37 cellular contexts compared by ENCODE assay signal in the genomic region with DNA sequence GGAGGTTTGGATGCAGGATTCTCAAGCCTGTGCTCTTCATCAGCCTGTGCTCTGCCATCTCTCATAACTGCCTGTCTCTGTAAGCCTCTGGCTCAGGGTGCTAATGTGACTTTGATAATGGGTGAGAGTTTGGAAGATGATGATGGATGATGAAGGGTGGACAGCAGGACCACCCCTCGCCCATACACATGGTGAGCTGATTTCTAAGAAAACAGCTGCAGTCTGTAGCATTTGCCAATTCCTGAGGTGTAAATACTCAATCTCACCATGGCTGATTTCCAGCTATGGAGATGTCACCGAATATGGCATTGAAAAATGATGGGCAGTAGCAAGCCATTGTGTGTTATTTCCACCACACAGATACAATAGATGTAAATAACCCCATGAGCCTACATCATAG.
DNase-seq lines count a peak whose midpoint lies in the region; ATAC-seq, FAIRE-seq and TF ChIP-seq lines count a peak whose summit lies in the region.
"Had no signal": no experiment of that assay in that cellular context is flagged by ENCODE, and none has a peak within 500 bp of the region (broad histone marks: within the 10 kb centered on the region; RNA-seq: fewer than 3 reads in every experiment).

No MANE protein-coding gene starts in this region.

- no peak for ATAC-seq in activated CD8-positive, alpha-beta memory T cell treated with anti-CD3 and anti-CD28 coated beads, Interleukin-2, amount 10 ng/mL, durations not matched to agents 7 days and 5 days
- no peak for ATAC-seq in upper lobe of left lung (ENCODE audit: low FRiP score in 2 of 2)
- no peak for ATAC-seq in GM19452 (IDR thresholded peaks at IDR 0.05; ENCODE audit: unreplicated experiment)
- ATAC-seq: A549; CD8-positive, alpha-beta T cell had no signal

- POLR2A ChIA-PET in HEK293 (lab: Yijun Ruan, JAX): no interaction called here

- FAIRE-seq in HTR-8/SVneo (lab: Jason Lieb, UNC) (peak; percentile 88), urothelium cell line (lab: Jason Lieb, UNC) (peak; percentile 81)
- FAIRE-seq: A204.1, A549, D721Med had no signal

- no peak overlapping the region for H3K27ac ChIP-seq in HEK293 (ENCODE audit: extremely low read depth, low read depth, low read length)
- H3K27ac ChIP-seq in neutrophil: peak overlapping the region; percentile 29
- no peak overlapping the region for H3K27ac ChIP-seq in upper lobe of left lung
- H3K27ac ChIP-seq: 22Rv1; A549; BLaER1; BLaER1 treated with 17β-estradiol and CSF1 and Interleukin-3, amounts not matched to agents 10 nM and 100 nM; C4-2B had no signal

- 72 to 83% methylated on average over 2 of the region's 2 CpGs for WGBS in upper lobe of left lung, 2 donors

- H3K27me3 Mint-ChIP-seq in activated CD8-positive, alpha-beta memory T cell treated with anti-CD3 and anti-CD28 coated beads, Interleukin-2, amount 10 ng/mL, durations not matched to agents 7 days and 5 days: no peaks in the 10 kb centered on the region
- H3K27me3 Mint-ChIP-seq: CD4-positive, alpha-beta memory T cell; CD4-positive, alpha-beta T cell; CD4-positive, CD25-positive, alpha-beta regulatory T cell had no signal

- no peak overlapping the region for H3K27ac Mint-ChIP-seq in activated CD8-positive, alpha-beta memory T cell treated with anti-CD3 and anti-CD28 coated beads, Interleukin-2, amount 10 ng/mL, durations not matched to agents 7 days and 5 days
- H3K27ac Mint-ChIP-seq: B cell; CD14-positive monocyte; CD4-positive, alpha-beta T cell; CD8-positive, alpha-beta T cell had no signal

- no peaks in the 10 kb centered on the region for H3K36me3 ChIP-seq in HEK293 (ENCODE audit: control insufficient read depth in 2 of 2, insufficient read depth in 1 of 2, low read length in 2 of 2)
- peaks cover 65% of the 10 kb centered on the region for H3K36me3 ChIP-seq in neutrophil
- no peaks in the 10 kb centered on the region for H3K36me3 ChIP-seq in upper lobe of left lung
- H3K36me3 ChIP-seq: BE2C, BLaER1 had no signal

- DNase-seq in HTR-8/SVneo (ENCODE audit: insufficient read length, low spot score) (no peak), urothelium cell line (ENCODE audit: low spot score) (no peak), KBM-7 (no peak), upper lobe of left lung (no peak)
- no peak for DNase-seq in activated CD8-positive, alpha-beta memory T cell treated with anti-CD3 and anti-CD28 coated beads, Interleukin-2, amount 10 ng/mL, durations not matched to agents 7 days and 5 days
- DNase-seq: 8988T; ACHN; AML-193; BE2C; C1 segment of cervical spinal cord; Caco-2; Calu3; CD4-positive, alpha-beta memory T cell; CD4-positive, alpha-beta T cell; CD4-positive, CD25-positive, alpha-beta regulatory T cell; CD8-positive, alpha-beta memory T cell; CD8-positive, alpha-beta T cell; COR-L47; DMS 273 treated with DMSO at 0.1 percent for 48 hours; DMS153; DMS53; DMS79; DMS79 treated with DMSO at 0.1 percent for 48 hours; DND-41; EL had no signal

- no peak for TF ChIP-seq POLR2A in upper lobe of left lung (IDR thresholded peaks at IDR 0.05)

- no peaks in the 10 kb centered on the region for H3K4me1 ChIP-seq in HEK293 (ENCODE audit: control insufficient read depth, insufficient read depth, low read length)
- peaks cover 20% of the 10 kb centered on the region in 2 experiments for H3K4me1 ChIP-seq in neutrophil (ENCODE audit: control insufficient read depth in 1 of 2, insufficient read depth in 1 of 2, low read depth in 1 of 2, low read length in 1 of 2)
- H3K4me1 ChIP-seq in upper lobe of left lung: no peaks in the 10 kb centered on the region
- H3K4me1 ChIP-seq: A549, BE2C, Caco-2 had no signal

- TF ChIP-seq CTCF in HEK293 (tag by site-specific recombination; IDR thresholded peaks at IDR 0.05) (no peak), neutrophil (IDR thresholded peaks at IDR 0.05) (no peak), upper lobe of left lung (IDR thresholded peaks at IDR 0.05) (no peak)

- H3K4me3 Mint-ChIP-seq in activated CD8-positive, alpha-beta memory T cell treated with anti-CD3 and anti-CD28 coated beads, Interleukin-2, amount 10 ng/mL, durations not matched to agents 7 days and 5 days: no peak overlapping the region
- H3K4me3 Mint-ChIP-seq: B cell; CD14-positive monocyte; CD4-positive, alpha-beta memory T cell; CD4-positive, alpha-beta T cell; CD4-positive, CD25-positive, alpha-beta regulatory T cell; CD8-positive, alpha-beta T cell had no signal

- H3K4me1 Mint-ChIP-seq in activated CD8-positive, alpha-beta memory T cell treated with anti-CD3 and anti-CD28 coated beads, Interleukin-2, amount 10 ng/mL, durations not matched to agents 7 days and 5 days: peaks cover 2% of the 10 kb centered on the region
- H3K4me1 Mint-ChIP-seq: B cell had no signal

- H3K4me3 ChIP-seq in HEK293 (ENCODE audit: low read depth, low read length) (no peak overlapping the region), neutrophil (ENCODE audit: low read depth in 1 of 2, low read length in 1 of 2) (no peak overlapping the region), upper lobe of left lung (no peak overlapping the region)
- H3K4me3 ChIP-seq: A549; BLaER1; BLaER1 treated with 17β-estradiol and CSF1 and Interleukin-3, amounts not matched to agents 10 nM and 100 nM had no signal

- H3K9me3 ChIP-seq in HEK293 (ENCODE audit: control insufficient read depth, insufficient read depth, low read depth, low read length) (no peaks in the 10 kb centered on the region), neutrophil (no peaks in the 10 kb centered on the region), upper lobe of left lung (no peaks in the 10 kb centered on the region)
- H3K9me3 ChIP-seq: A549; BE2C; BLaER1; BLaER1 treated with 17β-estradiol and CSF1 and Interleukin-3, amounts not matched to agents 10 nM and 100 nM; Caco-2 had no signal

- no peak for TF ChIP-seq EP300 in upper lobe of left lung (IDR thresholded peaks at IDR 0.05)

- in situ Hi-C loops in KBM-7 (cut with MboI; ENCODE audit: low pct_unique_long_range_greater_than_20kb, low sequenced_read_pairs): no loop called here

- CTCF ChIA-PET in HEK293 (lab: Yijun Ruan, JAX): interaction anchor here (1.5 to 1.8 kb wide), 2 partner anchors 34 to 100 kb away, joined by 4 to 6 read pairs; no protein-coding TSS in a partner anchor
- CTCF ChIA-PET in activated CD8-positive, alpha-beta memory T cell treated with anti-CD3 and anti-CD28 coated beads, Interleukin-2, amount 10 ng/mL, durations not matched to agents 7 days and 5 days (lab: Charles Lee): interaction anchor here (1.4 kb wide), 1 partner anchor 33 kb away, joined by 5 read pairs; no protein-coding TSS in a partner anchor

- no peaks in the 10 kb centered on the region for H3K9me3 Mint-ChIP-seq in activated CD8-positive, alpha-beta memory T cell treated with anti-CD3 and anti-CD28 coated beads, Interleukin-2, amount 10 ng/mL, durations not matched to agents 7 days and 5 days (ENCODE audit: low read depth)
- H3K9me3 Mint-ChIP-seq: CD4-positive, alpha-beta T cell; CD4-positive, CD25-positive, alpha-beta regulatory T cell; CD8-positive, alpha-beta memory T cell; CD8-positive, alpha-beta T cell had no signal

- peaks cover 22% of the 10 kb centered on the region for H3K36me3 Mint-ChIP-seq in activated CD8-positive, alpha-beta memory T cell treated with anti-CD3 and anti-CD28 coated beads, Interleukin-2, amount 10 ng/mL, durations not matched to agents 7 days and 5 days

- H3K27me3 ChIP-seq in neutrophil: no peaks in the 10 kb centered on the region
- no peaks in the 10 kb centered on the region for H3K27me3 ChIP-seq in upper lobe of left lung
- H3K27me3 ChIP-seq: BE2C; BLaER1; BLaER1 treated with 17β-estradiol and CSF1 and Interleukin-3, amounts not matched to agents 10 nM and 100 nM had no signal

TF ChIP-seq in HEK293, 187 proteins besides CTCF, POLR2A, EP300 and RAD21:
- TF ChIP-seq ZNF274 (IDR thresholded peaks at IDR 0.05; ENCODE audit: low read length) (no peak), ZNF274 (tag by site-specific recombination; IDR thresholded peaks at IDR 0.05; ENCODE audit: borderline replicate concordance) (no peak), ZNF664 (tag by site-specific recombination; IDR thresholded peaks at IDR 0.05) (no peak), ZNF112 (tag by site-specific recombination; IDR thresholded peaks at IDR 0.05) (peak; percentile 95), ZNF677 (tag by site-specific recombination; IDR thresholded peaks at IDR 0.05) (no peak)
